In the genomic region with DNA sequence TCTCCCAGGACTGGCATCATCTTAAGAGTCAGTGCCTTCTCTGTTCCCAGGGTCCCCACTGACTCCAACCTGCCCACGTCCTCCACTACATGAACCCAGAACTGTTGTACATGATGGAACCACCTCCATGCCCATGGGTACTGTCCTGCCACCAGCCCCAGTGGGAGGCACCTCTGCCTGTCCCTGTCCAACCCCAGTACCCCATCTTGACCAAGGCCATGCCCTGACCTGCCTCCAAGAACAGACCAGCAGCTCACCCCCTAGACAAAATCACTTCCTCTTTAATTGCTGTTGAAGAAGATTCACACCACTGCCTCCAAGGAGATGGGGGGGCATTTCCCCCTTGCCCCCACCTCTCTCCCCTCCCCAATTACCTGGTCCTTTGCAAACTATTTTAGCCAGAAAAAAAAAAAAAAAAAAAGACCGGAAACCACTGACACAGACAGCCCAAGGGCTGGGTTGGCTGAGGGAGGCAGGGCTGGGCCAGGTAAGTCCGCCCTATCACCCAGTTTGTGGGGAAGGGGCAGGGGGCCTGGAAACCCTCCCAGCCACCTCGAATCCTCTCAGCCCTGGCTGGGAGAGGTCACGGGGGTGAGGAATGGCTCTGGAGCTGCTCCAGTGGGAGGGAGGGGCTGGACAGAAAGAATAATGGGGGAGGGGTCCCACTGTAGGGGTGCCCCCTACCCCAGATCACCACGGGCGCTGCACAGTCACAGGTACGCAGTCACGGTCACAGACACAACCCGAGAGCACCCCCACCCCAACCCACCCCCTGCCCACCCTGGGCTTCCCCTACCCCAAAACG, we compare ENCODE assay signal across 2 cellular contexts.
TF ChIP-seq lines count a peak whose summit lies in the region.

No MANE protein-coding gene starts in this region.

TF ChIP-seq in GM23338, 12 proteins besides CTCF, POLR2A, EP300 and RAD21 (continues in another document):
- TF ChIP-seq, protein P1, sequence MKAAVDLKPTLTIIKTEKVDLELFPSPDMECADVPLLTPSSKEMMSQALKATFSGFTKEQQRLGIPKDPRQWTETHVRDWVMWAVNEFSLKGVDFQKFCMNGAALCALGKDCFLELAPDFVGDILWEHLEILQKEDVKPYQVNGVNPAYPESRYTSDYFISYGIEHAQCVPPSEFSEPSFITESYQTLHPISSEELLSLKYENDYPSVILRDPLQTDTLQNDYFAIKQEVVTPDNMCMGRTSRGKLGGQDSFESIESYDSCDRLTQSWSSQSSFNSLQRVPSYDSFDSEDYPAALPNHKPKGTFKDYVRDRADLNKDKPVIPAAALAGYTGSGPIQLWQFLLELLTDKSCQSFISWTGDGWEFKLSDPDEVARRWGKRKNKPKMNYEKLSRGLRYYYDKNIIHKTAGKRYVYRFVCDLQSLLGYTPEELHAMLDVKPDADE (IDR thresholded peaks at IDR 0.05) = no peak
- TF ChIP-seq, protein P2, sequence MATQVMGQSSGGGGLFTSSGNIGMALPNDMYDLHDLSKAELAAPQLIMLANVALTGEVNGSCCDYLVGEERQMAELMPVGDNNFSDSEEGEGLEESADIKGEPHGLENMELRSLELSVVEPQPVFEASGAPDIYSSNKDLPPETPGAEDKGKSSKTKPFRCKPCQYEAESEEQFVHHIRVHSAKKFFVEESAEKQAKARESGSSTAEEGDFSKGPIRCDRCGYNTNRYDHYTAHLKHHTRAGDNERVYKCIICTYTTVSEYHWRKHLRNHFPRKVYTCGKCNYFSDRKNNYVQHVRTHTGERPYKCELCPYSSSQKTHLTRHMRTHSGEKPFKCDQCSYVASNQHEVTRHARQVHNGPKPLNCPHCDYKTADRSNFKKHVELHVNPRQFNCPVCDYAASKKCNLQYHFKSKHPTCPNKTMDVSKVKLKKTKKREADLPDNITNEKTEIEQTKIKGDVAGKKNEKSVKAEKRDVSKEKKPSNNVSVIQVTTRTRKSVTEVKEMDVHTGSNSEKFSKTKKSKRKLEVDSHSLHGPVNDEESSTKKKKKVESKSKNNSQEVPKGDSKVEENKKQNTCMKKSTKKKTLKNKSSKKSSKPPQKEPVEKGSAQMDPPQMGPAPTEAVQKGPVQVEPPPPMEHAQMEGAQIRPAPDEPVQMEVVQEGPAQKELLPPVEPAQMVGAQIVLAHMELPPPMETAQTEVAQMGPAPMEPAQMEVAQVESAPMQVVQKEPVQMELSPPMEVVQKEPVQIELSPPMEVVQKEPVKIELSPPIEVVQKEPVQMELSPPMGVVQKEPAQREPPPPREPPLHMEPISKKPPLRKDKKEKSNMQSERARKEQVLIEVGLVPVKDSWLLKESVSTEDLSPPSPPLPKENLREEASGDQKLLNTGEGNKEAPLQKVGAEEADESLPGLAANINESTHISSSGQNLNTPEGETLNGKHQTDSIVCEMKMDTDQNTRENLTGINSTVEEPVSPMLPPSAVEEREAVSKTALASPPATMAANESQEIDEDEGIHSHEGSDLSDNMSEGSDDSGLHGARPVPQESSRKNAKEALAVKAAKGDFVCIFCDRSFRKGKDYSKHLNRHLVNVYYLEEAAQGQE (IDR thresholded peaks at IDR 0.05; ENCODE audit: unreplicated experiment) = no peak
- TF ChIP-seq ZNF114 (CRISPR knock-in tag; IDR thresholded peaks at IDR 0.05) (no peak), CREB1 (CRISPR knock-in tag; IDR thresholded peaks at IDR 0.05; ENCODE audit: low read depth) (no peak), EZH2 (IDR thresholded peaks at IDR 0.05; ENCODE audit: low read depth, unreplicated experiment) (no peak), STAT1 (IDR thresholded peaks at IDR 0.05; ENCODE audit: unreplicated experiment) (no peak)
- TF ChIP-seq, protein P3, sequence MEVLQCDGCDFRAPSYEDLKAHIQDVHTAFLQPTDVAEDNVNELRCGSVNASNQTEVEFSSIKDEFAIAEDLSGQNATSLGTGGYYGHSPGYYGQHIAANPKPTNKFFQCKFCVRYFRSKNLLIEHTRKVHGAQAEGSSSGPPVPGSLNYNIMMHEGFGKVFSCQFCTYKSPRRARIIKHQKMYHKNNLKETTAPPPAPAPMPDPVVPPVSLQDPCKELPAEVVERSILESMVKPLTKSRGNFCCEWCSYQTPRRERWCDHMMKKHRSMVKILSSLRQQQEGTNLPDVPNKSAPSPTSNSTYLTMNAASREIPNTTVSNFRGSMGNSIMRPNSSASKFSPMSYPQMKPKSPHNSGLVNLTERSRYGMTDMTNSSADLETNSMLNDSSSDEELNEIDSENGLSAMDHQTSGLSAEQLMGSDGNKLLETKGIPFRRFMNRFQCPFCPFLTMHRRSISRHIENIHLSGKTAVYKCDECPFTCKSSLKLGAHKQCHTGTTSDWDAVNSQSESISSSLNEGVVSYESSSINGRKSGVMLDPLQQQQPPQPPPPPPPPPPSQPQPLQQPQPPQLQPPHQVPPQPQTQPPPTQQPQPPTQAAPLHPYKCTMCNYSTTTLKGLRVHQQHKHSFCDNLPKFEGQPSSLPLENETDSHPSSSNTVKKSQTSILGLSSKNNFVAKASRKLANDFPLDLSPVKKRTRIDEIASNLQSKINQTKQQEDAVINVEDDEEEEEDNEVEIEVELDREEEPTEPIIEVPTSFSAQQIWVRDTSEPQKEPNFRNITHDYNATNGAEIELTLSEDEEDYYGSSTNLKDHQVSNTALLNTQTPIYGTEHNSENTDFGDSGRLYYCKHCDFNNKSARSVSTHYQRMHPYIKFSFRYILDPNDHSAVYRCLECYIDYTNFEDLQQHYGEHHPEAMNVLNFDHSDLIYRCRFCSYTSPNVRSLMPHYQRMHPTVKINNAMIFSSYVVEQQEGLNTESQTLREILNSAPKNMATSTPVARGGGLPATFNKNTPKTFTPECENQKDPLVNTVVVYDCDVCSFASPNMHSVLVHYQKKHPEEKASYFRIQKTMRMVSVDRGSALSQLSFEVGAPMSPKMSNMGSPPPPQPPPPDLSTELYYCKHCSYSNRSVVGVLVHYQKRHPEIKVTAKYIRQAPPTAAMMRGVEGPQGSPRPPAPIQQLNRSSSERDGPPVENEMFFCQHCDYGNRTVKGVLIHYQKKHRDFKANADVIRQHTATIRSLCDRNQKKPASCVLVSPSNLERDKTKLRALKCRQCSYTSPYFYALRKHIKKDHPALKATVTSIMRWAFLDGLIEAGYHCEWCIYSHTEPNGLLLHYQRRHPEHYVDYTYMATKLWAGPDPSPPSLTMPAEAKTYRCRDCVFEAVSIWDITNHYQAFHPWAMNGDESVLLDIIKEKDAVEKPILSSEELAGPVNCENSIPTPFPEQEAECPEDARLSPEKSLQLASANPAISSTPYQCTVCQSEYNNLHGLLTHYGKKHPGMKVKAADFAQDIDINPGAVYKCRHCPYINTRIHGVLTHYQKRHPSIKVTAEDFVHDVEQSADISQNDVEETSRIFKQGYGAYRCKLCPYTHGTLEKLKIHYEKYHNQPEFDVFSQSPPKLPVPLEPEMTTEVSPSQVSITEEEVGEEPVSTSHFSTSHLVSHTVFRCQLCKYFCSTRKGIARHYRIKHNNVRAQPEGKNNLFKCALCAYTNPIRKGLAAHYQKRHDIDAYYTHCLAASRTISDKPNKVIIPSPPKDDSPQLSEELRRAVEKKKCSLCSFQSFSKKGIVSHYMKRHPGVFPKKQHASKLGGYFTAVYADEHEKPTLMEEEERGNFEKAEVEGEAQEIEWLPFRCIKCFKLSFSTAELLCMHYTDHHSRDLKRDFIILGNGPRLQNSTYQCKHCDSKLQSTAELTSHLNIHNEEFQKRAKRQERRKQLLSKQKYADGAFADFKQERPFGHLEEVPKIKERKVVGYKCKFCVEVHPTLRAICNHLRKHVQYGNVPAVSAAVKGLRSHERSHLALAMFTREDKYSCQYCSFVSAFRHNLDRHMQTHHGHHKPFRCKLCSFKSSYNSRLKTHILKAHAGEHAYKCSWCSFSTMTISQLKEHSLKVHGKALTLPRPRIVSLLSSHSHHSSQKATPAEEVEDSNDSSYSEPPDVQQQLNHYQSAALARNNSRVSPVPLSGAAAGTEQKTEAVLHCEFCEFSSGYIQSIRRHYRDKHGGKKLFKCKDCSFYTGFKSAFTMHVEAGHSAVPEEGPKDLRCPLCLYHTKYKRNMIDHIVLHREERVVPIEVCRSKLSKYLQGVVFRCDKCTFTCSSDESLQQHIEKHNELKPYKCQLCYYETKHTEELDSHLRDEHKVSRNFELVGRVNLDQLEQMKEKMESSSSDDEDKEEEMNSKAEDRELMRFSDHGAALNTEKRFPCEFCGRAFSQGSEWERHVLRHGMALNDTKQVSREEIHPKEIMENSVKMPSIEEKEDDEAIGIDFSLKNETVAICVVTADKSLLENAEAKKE (CRISPR knock-in tag; IDR thresholded peaks at IDR 0.05) = no peak

TF ChIP-seq in K562, 482 proteins besides CTCF, POLR2A, EP300 and RAD21:
- no peak for TF ChIP-seq ZFPM2 (CRISPR knock-in tag; IDR thresholded peaks at IDR 0.05)
- TF ChIP-seq E2F3 (CRISPR knock-in tag; IDR thresholded peaks at IDR 0.05) = no peak
- peak; percentile 61; the same call in 1 of the 2 replicates for TF ChIP-seq SPI1 (IDR thresholded peaks at IDR 0.05; ENCODE audit: borderline replicate concordance, low read depth, low read length)
